23 cellular contexts compared by ENCODE assay signal in the genomic region with DNA sequence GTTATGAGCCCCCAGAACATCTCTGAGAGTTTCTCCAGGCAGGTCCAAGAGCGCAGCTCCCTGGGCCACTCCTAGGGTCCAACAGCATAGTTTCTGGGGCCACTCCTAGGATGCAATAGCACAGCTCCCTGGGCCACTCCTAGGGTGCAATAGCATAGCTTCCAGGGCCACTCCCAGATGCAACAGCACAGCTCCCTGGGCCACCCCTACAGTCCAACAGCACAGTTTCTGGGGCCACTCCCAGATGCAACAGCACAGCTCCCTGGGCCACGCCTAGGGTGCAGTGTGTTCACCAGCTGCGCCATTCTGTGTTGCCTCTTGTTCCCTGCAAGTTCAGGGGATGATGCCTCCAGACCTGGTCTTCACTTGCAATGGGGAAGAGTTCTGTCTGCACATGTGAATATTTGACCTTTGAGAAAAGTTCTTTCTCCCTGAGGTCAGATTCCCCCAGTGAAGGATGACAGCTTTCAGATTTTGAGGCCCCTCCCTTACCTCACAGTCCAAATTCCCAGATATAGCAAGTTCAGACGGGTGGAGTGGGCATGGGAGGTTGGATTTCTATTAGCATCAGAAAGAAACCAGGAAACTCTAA. TPM values are rescaled to one million over a fixed set of nuclear protein-coding genes. Genes with fewer than 3 reads are reported as not detected.
DNase-seq lines count a peak whose midpoint lies in the region; ATAC-seq and TF ChIP-seq lines count a peak whose summit lies in the region.
"Had no signal": no experiment of that assay in that cellular context is flagged by ENCODE, and none has a peak within 500 bp of the region (broad histone marks: within the 10 kb centered on the region; RNA-seq: fewer than 3 reads in every experiment).

No MANE protein-coding gene starts in this region.

- no TSS peak for BruUV-seq in Calu3 (replicated peaks; lab: Mats Ljungman, UMichigan)

- peaks cover 12% of the 10 kb centered on the region for H3K4me1 Mint-ChIP-seq in chondrocyte (ENCODE audit: low read depth)
- no peaks in the 10 kb centered on the region for H3K4me1 Mint-ChIP-seq in Calu3 (ENCODE audit: low read depth, unreplicated experiment)

- H3K27ac Mint-ChIP-seq in chondrocyte (ENCODE audit: unreplicated experiment) (no peak overlapping the region), Calu3 (ENCODE audit: unreplicated experiment) (no peak overlapping the region)
- H3K27ac Mint-ChIP-seq: CD4-positive, CD25-positive, alpha-beta regulatory T cell; HFFc6 had no signal

- CTCF ChIA-PET in Calu3 (lab: Charles Lee) = no interaction called here

- H3K36me3 Mint-ChIP-seq in chondrocyte (ENCODE audit: low read depth) = peaks cover 16% of the 10 kb centered on the region
- H3K36me3 Mint-ChIP-seq in Calu3 (ENCODE audit: insufficient read depth, unreplicated experiment) = no peaks in the 10 kb centered on the region

- H3K27me3 Mint-ChIP-seq in chondrocyte (ENCODE audit: low read depth) (peaks cover 51% of the 10 kb centered on the region), Calu3 (ENCODE audit: unreplicated experiment) (peaks cover 41% of the 10 kb centered on the region)

- intact Hi-C loops in Calu3 (cut with micrococcal nuclease; ENCODE audit: unreplicated experiment) = no loop called here

- H3K9me3 Mint-ChIP-seq in chondrocyte (ENCODE audit: low read depth) (peaks cover 30% of the 10 kb centered on the region), Calu3 (ENCODE audit: low read depth, unreplicated experiment) (peaks cover 7% of the 10 kb centered on the region)

- ATAC-seq in left lobe of liver (no peak), HG02763 (IDR thresholded peaks at IDR 0.05; ENCODE audit: unreplicated experiment) (no peak)

- H3K4me3 Mint-ChIP-seq in chondrocyte (ENCODE audit: unreplicated experiment) (no peak overlapping the region), Calu3 (ENCODE audit: low read depth, unreplicated experiment) (no peak overlapping the region)
- H3K4me3 Mint-ChIP-seq: CD4-positive, CD25-positive, alpha-beta regulatory T cell; HFFc6 had no signal

- no peak for TF ChIP-seq CTCF in chondrocyte (IDR thresholded peaks at IDR 0.05)
- TF ChIP-seq CTCF in Calu3 (IDR thresholded peaks at IDR 0.05; ENCODE audit: unreplicated experiment) = no peak

- DNase-seq in activated effector memory CD4-positive, alpha-beta T cell treated with anti-CD3 and anti-CD28 coated beads, Interleukin-2, amount 50 U/mL, for 16 hours = peak; percentile 16
- no peak for DNase-seq in activated effector memory CD4-positive, alpha-beta T cell treated with Interleukin-2 at 50 U/mL for 16 hours
- peak; percentile 21 for DNase-seq in chondrocyte (ENCODE audit: low spot score)
- DNase-seq in left lobe of liver (ENCODE audit: low spot score) = peak; percentile 24
- no peak for DNase-seq in Calu3
- no peak for DNase-seq in midbrain (lab: John Stamatoyannopoulos, UW)
- DNase-seq: CD4-positive, CD25-positive, alpha-beta regulatory T cell; DMS79; Kasumi-1; NCI-H1694; NCI-H2081; NCI-H2171 treated with DMSO at 0.1 percent for 48 hours; NCI-H446; NCI-H526; Peyer's patch; Right ventricle myocardium superior had no signal

RNA-seq across cellular contexts. Expression of gene LEP, which starts 43.0 kb away (rescaled TPM):
- total RNA-seq in chondrocyte = not detected in 3 replicates
- total RNA-seq in left lobe of liver = not detected
- not detected in 2 replicates for total RNA-seq in Calu3 (2022)
- total RNA-seq: A172; CD4-positive, CD25-positive, alpha-beta regulatory T cell; H4; HFFc6; MCF 10A; OCI-LY7; SK-MEL-5 had no signal

Comparison
In these comparisons a context has a peak if more than half of its experiments do, and no peak if none do; other contexts are left out.
1. DNase-seq: peak in activated effector memory CD4-positive, alpha-beta T cell treated with anti-CD3 and anti-CD28 coated beads, Interleukin-2, amount 50 U/mL, for 16 hours (single experiment), chondrocyte (single experiment) and left lobe of liver (single experiment); none in activated effector memory CD4-positive, alpha-beta T cell treated with Interleukin-2 at 50 U/mL for 16 hours (single experiment), Calu3 (single experiment) and midbrain (single experiment).